ENCODE assay signal across 9 cellular contexts in genomic region chr1:233304489-233305102, GRCh38. TPM values are rescaled to one million over a fixed set of nuclear protein-coding genes. Genes with fewer than 3 reads are reported as not detected.
DNase-seq lines count a peak whose midpoint lies in the region; ATAC-seq and TF ChIP-seq lines count a peak whose summit lies in the region.
"Had no signal": no experiment of that assay in that cellular context is flagged by ENCODE, and none has a peak within 500 bp of the region (broad histone marks: within the 10 kb centered on the region; RNA-seq: fewer than 3 reads in every experiment).

No MANE protein-coding gene starts in this region.

- ATAC-seq in GM18861 (IDR thresholded peaks at IDR 0.05; ENCODE audit: unreplicated experiment) = no peak

- H3K4me3 Mint-ChIP-seq in brain = no peak overlapping the region
- H3K4me3 Mint-ChIP-seq in mesothelial cell of epicardium = no peak overlapping the region
- H3K4me3 Mint-ChIP-seq: activated naive CD8-positive, alpha-beta T cell treated with anti-CD3 and anti-CD28 coated beads, Interleukin-2, amount 10 ng/mL, durations not matched to agents 7 days and 5 days had no signal

- TF ChIP-seq CTCF in GM13977 (IDR thresholded peaks at IDR 0.05; ENCODE audit: extremely low read depth, insufficient read depth, missing control alignments) = peak; percentile 74
- peak; percentile 75 to 82 for TF ChIP-seq CTCF in brain (conservative IDR thresholded peaks at IDR 0.05)
- peak; percentile 61 for TF ChIP-seq CTCF in mesothelial cell of epicardium (IDR thresholded peaks at IDR 0.05; ENCODE audit: unreplicated experiment)

- DNase-seq in AG08395 (ENCODE audit: low spot score) (peak; percentile 28), GM13977 (ENCODE audit: low spot score) (no peak), NCI-H2227 (lab: John Stamatoyannopoulos, UW; ENCODE audit: unreplicated experiment) (peak; percentile 65), mesothelial cell of epicardium (ENCODE audit: low spot score in 2 of 2, unreplicated experiment in 2 of 2) (no peak), globus pallidus (ENCODE audit: low spot score) (no peak)
- no peak for DNase-seq in activated naive CD4-positive, alpha-beta T cell treated with anti-CD3 and anti-CD28 coated beads, Interleukin-2, amount 50 U/mL, for 16 hours
- DNase-seq: activated naive CD8-positive, alpha-beta T cell treated with anti-CD3 and anti-CD28 coated beads, Interleukin-2, amount 10 ng/mL, durations not matched to agents 7 days and 5 days had no signal

- H3K4me1 Mint-ChIP-seq in brain (no peaks in the 10 kb centered on the region), mesothelial cell of epicardium (no peaks in the 10 kb centered on the region)
- H3K4me1 Mint-ChIP-seq: activated naive CD8-positive, alpha-beta T cell treated with anti-CD3 and anti-CD28 coated beads, Interleukin-2, amount 10 ng/mL, durations not matched to agents 7 days and 5 days had no signal

- H3K27me3 Mint-ChIP-seq in brain (peaks cover 11% of the 10 kb centered on the region), mesothelial cell of epicardium (ENCODE audit: low read depth) (peaks cover 6% of the 10 kb centered on the region)

- H3K27ac Mint-ChIP-seq in brain (no peak overlapping the region), mesothelial cell of epicardium (no peak overlapping the region)
- H3K27ac Mint-ChIP-seq: activated naive CD8-positive, alpha-beta T cell treated with anti-CD3 and anti-CD28 coated beads, Interleukin-2, amount 10 ng/mL, durations not matched to agents 7 days and 5 days had no signal

- in situ Hi-C loops in GM13977 (cut with MboI; ENCODE audit: low pct_unique_long_range_greater_than_20kb, low sequenced_read_pairs, unreplicated experiment) = no loop called here

- H3K9me3 Mint-ChIP-seq in brain (peaks cover 0 to 13% (median 3%) of the 10 kb centered on the region in 5 experiments), mesothelial cell of epicardium (peaks cover 9% of the 10 kb centered on the region)
- H3K9me3 Mint-ChIP-seq: activated naive CD8-positive, alpha-beta T cell treated with anti-CD3 and anti-CD28 coated beads, Interleukin-2, amount 10 ng/mL, durations not matched to agents 7 days and 5 days had no signal

- H3K36me3 Mint-ChIP-seq in brain = no peaks in the 10 kb centered on the region
- H3K36me3 Mint-ChIP-seq in mesothelial cell of epicardium = no peaks in the 10 kb centered on the region
- H3K36me3 Mint-ChIP-seq: activated naive CD8-positive, alpha-beta T cell treated with anti-CD3 and anti-CD28 coated beads, Interleukin-2, amount 10 ng/mL, durations not matched to agents 7 days and 5 days had no signal

RNA-seq across cellular contexts. Expression of gene PCNX2, which starts 9.1 kb away (rescaled TPM):
- polyA plus RNA-seq in brain (ENCODE audit: insufficient read depth, low read depth, low replicate concordance) = 20.0 TPM
- 26.8 to 28.4 TPM (median 27.4 TPM) in 3 replicates for total RNA-seq in mesothelial cell of epicardium

RNA-seq across cellular contexts. Expression of gene MAP3K21, which starts 22.9 kb away (rescaled TPM):
- polyA plus RNA-seq in brain (ENCODE audit: insufficient read depth, low read depth, low replicate concordance) = 0.49 TPM
- 6.4 to 7.2 TPM (median 6.6 TPM) in 3 replicates for total RNA-seq in mesothelial cell of epicardium

Comparison
In these comparisons a context has a peak if more than half of its experiments do, and no peak if none do; other contexts are left out.
1. DNase-seq: peak in AG08395 (single experiment) and NCI-H2227 (single experiment); none in GM13977 (single experiment), mesothelial cell of epicardium (0 of 2), globus pallidus (single experiment) and activated naive CD4-positive, alpha-beta T cell treated with anti-CD3 and anti-CD28 coated beads, Interleukin-2, amount 50 U/mL, for 16 hours (single experiment).
2. Peak in every context shown above with its lines, with median percentiles within 50 percentile points of each other: CTCF ChIP-seq.